1 cellular context compared by ENCODE assay signal in the genomic region with DNA sequence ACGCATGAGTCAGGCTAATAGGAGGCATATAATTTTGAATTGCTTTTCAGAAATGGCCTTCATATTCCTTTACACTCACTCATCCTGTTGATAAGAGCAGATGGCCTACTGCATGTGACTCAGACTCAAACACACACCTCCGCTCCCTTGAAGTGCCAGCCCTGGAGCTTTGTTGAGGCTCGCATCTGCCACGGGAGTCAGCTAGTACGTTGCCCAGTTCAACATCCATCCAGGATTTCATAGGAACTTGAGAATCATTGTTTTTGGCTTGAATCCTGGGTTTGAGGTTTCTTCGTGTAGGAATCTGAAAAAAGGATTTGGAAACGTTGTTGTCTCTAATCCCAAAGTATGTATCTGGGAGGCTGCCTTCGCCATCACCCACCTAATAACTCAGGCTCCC.
TF ChIP-seq lines count a peak whose summit lies in the region.

No MANE protein-coding gene starts in this region.

TF ChIP-seq in IMR-90, 13 proteins besides CTCF, POLR2A, EP300 and RAD21 (continued from another document):
- TF ChIP-seq, protein P1, sequence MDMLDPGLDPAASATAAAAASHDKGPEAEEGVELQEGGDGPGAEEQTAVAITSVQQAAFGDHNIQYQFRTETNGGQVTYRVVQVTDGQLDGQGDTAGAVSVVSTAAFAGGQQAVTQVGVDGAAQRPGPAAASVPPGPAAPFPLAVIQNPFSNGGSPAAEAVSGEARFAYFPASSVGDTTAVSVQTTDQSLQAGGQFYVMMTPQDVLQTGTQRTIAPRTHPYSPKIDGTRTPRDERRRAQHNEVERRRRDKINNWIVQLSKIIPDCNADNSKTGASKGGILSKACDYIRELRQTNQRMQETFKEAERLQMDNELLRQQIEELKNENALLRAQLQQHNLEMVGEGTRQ (IDR thresholded peaks at IDR 0.05; ENCODE audit: low read depth, low read length), result 0 out of 2 replicates have a peak, but pooled peaks have one; percentile 21
- TF ChIP-seq BHLHE40 (IDR thresholded peaks at IDR 0.05; ENCODE audit: low read depth, low read length), result peak; percentile 86; the same call in 1 of the 2 replicates
- peak; percentile 49; the same call in 1 of the 2 replicates for TF ChIP-seq MAFK (IDR thresholded peaks at IDR 0.05; ENCODE audit: low read depth, low read length)
- no peak for TF ChIP-seq RCOR1 (IDR thresholded peaks at IDR 0.05; ENCODE audit: insufficient replicate concordance, low read length)
- TF ChIP-seq MAZ (IDR thresholded peaks at IDR 0.05; ENCODE audit: borderline replicate concordance, low read depth, low read length), result no peak
TF ChIP-seq in IMR-90: peak in this region for 3.
